ENCODE assay signal across 13 cellular contexts in the genomic region with DNA sequence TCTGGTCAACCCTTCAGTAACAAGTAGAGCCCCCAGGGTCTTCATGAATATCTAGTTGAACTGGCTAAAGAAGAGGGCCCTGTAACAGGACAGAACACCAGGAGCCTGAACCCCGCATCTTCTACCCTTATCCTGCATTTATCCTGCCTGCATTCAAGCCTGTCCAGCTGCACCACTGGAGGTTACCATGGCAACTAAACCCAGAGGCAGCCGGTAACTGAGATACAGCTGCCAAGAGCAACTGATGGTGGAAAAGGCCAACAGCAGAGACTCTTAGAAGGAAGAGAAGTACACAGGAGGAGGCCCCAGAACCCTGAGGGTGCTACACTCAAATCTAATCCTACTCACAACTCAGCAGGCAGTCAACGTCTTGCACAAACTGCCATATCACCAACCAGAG. TPM values are rescaled to one million over a fixed set of nuclear protein-coding genes. Genes with fewer than 3 reads are reported as not detected.
DNase-seq lines count a peak whose midpoint lies in the region; ATAC-seq, FAIRE-seq and TF ChIP-seq lines count a peak whose summit lies in the region.
"Had no signal": no experiment of that assay in that cellular context is flagged by ENCODE, and none has a peak within 500 bp of the region (broad histone marks: within the 10 kb centered on the region; RNA-seq: fewer than 3 reads in every experiment).

No MANE protein-coding gene starts in this region.

- no peak overlapping the region for H3K4me2 ChIP-seq in astrocyte (ENCODE audit: low read length)
- H3K4me2 ChIP-seq: KMS-11 had no signal

- FAIRE-seq in astrocyte (lab: Jason Lieb, UNC) (no peak), HTR-8/SVneo (lab: Jason Lieb, UNC) (no peak)

- CTCF ChIA-PET in HEK293T (lab: Yijun Ruan, JAX): no interaction called here

- no peaks in the 10 kb centered on the region for H3K27me3 Mint-ChIP-seq in astrocyte (ENCODE audit: low read depth, unreplicated experiment)
- H3K27me3 Mint-ChIP-seq: naive thymus-derived CD8-positive, alpha-beta T cell; stimulated activated naive CD8-positive, alpha-beta T cell treated with anti-CD3 and anti-CD28 coated beads, Interleukin-15, amount 100 ng/mL, for 72 hours had no signal

- H3K4me3 ChIP-seq in astrocyte (ENCODE audit: insufficient read depth, low read depth, low read length): no peak overlapping the region

- H3K36me3 ChIP-seq in astrocyte (ENCODE audit: insufficient read depth, low read length): no peaks in the 10 kb centered on the region
- H3K36me3 ChIP-seq: WERI-Rb-1 had no signal

- H3K36me3 Mint-ChIP-seq in astrocyte (ENCODE audit: low read depth, unreplicated experiment): peaks cover 6% of the 10 kb centered on the region

- DNase-seq in Ammon's horn (ENCODE audit: low spot score) (peak; percentile 59), MV-4-11 (lab: John Stamatoyannopoulos, UW) (peak; percentile 11), astrocyte (ENCODE audit: low read depth) (peak; percentile 24), inferior parietal cortex (ENCODE audit: extremely low spot score) (peak; percentile 43), HEK293T (ENCODE audit: extremely low spot score) (no peak), HTR-8/SVneo (ENCODE audit: insufficient read length, low spot score) (no peak), RKO (ENCODE audit: low spot score) (no peak)
- DNase-seq: naive thymus-derived CD8-positive, alpha-beta T cell; OCI-M1; stimulated activated naive CD8-positive, alpha-beta T cell treated with anti-CD3 and anti-CD28 coated beads, Interleukin-15, amount 100 ng/mL, for 72 hours; WERI-Rb-1 had no signal

- no peak for TF ChIP-seq CTCF in astrocyte (IDR thresholded peaks at IDR 0.05; ENCODE audit: insufficient read depth, low read depth, low read length)

- POLR2A ChIA-PET in HEK293T (lab: Yijun Ruan, JAX): no interaction called here

- H2AFZ ChIP-seq in astrocyte (ENCODE audit: low read depth, low read length): no peak overlapping the region

- ATAC-seq in GM19328 (IDR thresholded peaks at IDR 0.05; ENCODE audit: unreplicated experiment): no peak
- ATAC-seq: naive thymus-derived CD8-positive, alpha-beta T cell; stimulated activated naive CD8-positive, alpha-beta T cell treated with anti-CD3 and anti-CD28 coated beads, Interleukin-15, amount 100 ng/mL, for 72 hours had no signal

- no peak overlapping the region for H3K27ac ChIP-seq in astrocyte (ENCODE audit: low read depth, low read length)
- H3K27ac ChIP-seq: KMS-11, WERI-Rb-1 had no signal

- H3K9me3 ChIP-seq in astrocyte (ENCODE audit: insufficient read depth, low read depth, low read length): no peaks in the 10 kb centered on the region

- peaks cover 6% of the 10 kb centered on the region for H4K20me1 ChIP-seq in astrocyte (ENCODE audit: insufficient read depth, low read length)

- peaks cover 9% of the 10 kb centered on the region for H3K79me2 ChIP-seq in astrocyte (ENCODE audit: insufficient read depth, low read length)

- H3K4me3 Mint-ChIP-seq in astrocyte (ENCODE audit: unreplicated experiment): no peak overlapping the region
- H3K4me3 Mint-ChIP-seq: naive thymus-derived CD8-positive, alpha-beta T cell; stimulated activated naive CD8-positive, alpha-beta T cell treated with anti-CD3 and anti-CD28 coated beads, Interleukin-15, amount 100 ng/mL, for 72 hours had no signal

- no peak overlapping the region for H3K9ac ChIP-seq in astrocyte (ENCODE audit: low read length)
- H3K9ac ChIP-seq: KMS-11 had no signal

- H3K27ac Mint-ChIP-seq in astrocyte (ENCODE audit: unreplicated experiment): peak overlapping the region; percentile 58

- peaks cover 2% of the 10 kb centered on the region for H3K4me1 Mint-ChIP-seq in astrocyte (ENCODE audit: low read depth, unreplicated experiment)

- no peaks in the 10 kb centered on the region for H3K27me3 ChIP-seq in astrocyte (ENCODE audit: insufficient read depth, low read length)

- no peaks in the 10 kb centered on the region for H3K9me3 Mint-ChIP-seq in astrocyte (ENCODE audit: unreplicated experiment)
- H3K9me3 Mint-ChIP-seq: naive thymus-derived CD8-positive, alpha-beta T cell; stimulated activated naive CD8-positive, alpha-beta T cell treated with anti-CD3 and anti-CD28 coated beads, Interleukin-15, amount 100 ng/mL, for 72 hours had no signal

- peaks cover 4% of the 10 kb centered on the region for H3K4me1 ChIP-seq in astrocyte (ENCODE audit: insufficient read depth, low read length)

TF ChIP-seq in HEK293T, 16 proteins besides CTCF, POLR2A, EP300 and RAD21:
- TF ChIP-seq ARNT (IDR thresholded peaks at IDR 0.05): no peak
- TF ChIP-seq ZNF384 (IDR thresholded peaks at IDR 0.05): no peak
- no peak for TF ChIP-seq CTBP1 (IDR thresholded peaks at IDR 0.05; ENCODE audit: borderline replicate concordance)
- no peak for TF ChIP-seq FOXM1 (IDR thresholded peaks at IDR 0.05; ENCODE audit: borderline replicate concordance)
- TF ChIP-seq, protein P1, sequence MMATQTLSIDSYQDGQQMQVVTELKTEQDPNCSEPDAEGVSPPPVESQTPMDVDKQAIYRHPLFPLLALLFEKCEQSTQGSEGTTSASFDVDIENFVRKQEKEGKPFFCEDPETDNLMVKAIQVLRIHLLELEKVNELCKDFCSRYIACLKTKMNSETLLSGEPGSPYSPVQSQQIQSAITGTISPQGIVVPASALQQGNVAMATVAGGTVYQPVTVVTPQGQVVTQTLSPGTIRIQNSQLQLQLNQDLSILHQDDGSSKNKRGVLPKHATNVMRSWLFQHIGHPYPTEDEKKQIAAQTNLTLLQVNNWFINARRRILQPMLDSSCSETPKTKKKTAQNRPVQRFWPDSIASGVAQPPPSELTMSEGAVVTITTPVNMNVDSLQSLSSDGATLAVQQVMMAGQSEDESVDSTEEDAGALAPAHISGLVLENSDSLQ (IDR thresholded peaks at IDR 0.05): no peak
- TF ChIP-seq TARDBP (IDR thresholded peaks at IDR 0.05): no peak
- TF ChIP-seq HDGF (IDR thresholded peaks at IDR 0.05; ENCODE audit: borderline replicate concordance): no peak
- TF ChIP-seq NFRKB (IDR thresholded peaks at IDR 0.05): no peak
- no peak for TF ChIP-seq ELF4 (IDR thresholded peaks at IDR 0.05)
- TF ChIP-seq LEF1 (IDR thresholded peaks at IDR 0.05; ENCODE audit: borderline replicate concordance): no peak
- TF ChIP-seq BHLHE40 (IDR thresholded peaks at IDR 0.05; ENCODE audit: borderline replicate concordance): no peak
- TF ChIP-seq SP1 (IDR thresholded peaks at IDR 0.05): no peak
- no peak for TF ChIP-seq FOXK2 (IDR thresholded peaks at IDR 0.05)
- no peak for TF ChIP-seq FOXA1 (IDR thresholded peaks at IDR 0.05)
- no peak for TF ChIP-seq L3MBTL2 (conservative IDR thresholded peaks at IDR 0.05)
- no peak for TF ChIP-seq SUZ12 (IDR thresholded peaks at IDR 0.05)

RNA-seq across cellular contexts. Expression of a gene that starts 3.7 kb away (rescaled TPM):
- total RNA-seq in astrocyte: 52.5 and 55.5 TPM in 2 replicates

RNA-seq across cellular contexts. Expression of a gene that starts 47.3 kb away (rescaled TPM):
- 25.0 and 27.3 TPM in 2 replicates for total RNA-seq in astrocyte

Comparison
In these comparisons a context has a peak if more than half of its experiments do, and no peak if none do; other contexts are left out.
1. DNase-seq: peak in Ammon's horn (single experiment), MV-4-11 (single experiment), astrocyte (single experiment) and inferior parietal cortex (single experiment); none in HEK293T (single experiment), HTR-8/SVneo (single experiment) and RKO (single experiment).